Comparison of ENCODE assay signal across 1 cellular context in genomic region chr14:23285530-23286019, GRCh38.
TF ChIP-seq lines count a peak whose summit lies in the region.

No MANE protein-coding gene starts in this region.

TF ChIP-seq in HepG2, 621 proteins besides CTCF, POLR2A, EP300 and RAD21 (continued from another document):
- TF ChIP-seq ZHX2 (IDR thresholded peaks at IDR 0.05; ENCODE audit: low read depth) (no peak), ZHX2 (CRISPR knock-in tag; IDR thresholded peaks at IDR 0.05; ENCODE audit: borderline replicate concordance) (peak; percentile 22; the same call in 1 of the 2 replicates), ZNF18 (CRISPR knock-in tag; IDR thresholded peaks at IDR 0.05; ENCODE audit: insufficient replicate concordance) (peak; percentile 7), ZIK1 (CRISPR knock-in tag; IDR thresholded peaks at IDR 0.05; ENCODE audit: borderline replicate concordance, low read depth) (no peak), ZNF737 (CRISPR knock-in tag; IDR thresholded peaks at IDR 0.05; ENCODE audit: borderline replicate concordance) (0 out of 2 replicates have a peak, but pooled peaks have one; percentile 76), GLI4 (CRISPR knock-in tag; IDR thresholded peaks at IDR 0.05; ENCODE audit: borderline replicate concordance) (no peak), ZNF891 (CRISPR knock-in tag; IDR thresholded peaks at IDR 0.05) (peak; percentile 44; the same call in 1 of the 2 replicates), SRSF1 (optimal IDR thresholded peaks at IDR 0.05; ENCODE audit: low read depth, low read length) (no peak), ZNF7 (CRISPR knock-in tag; IDR thresholded peaks at IDR 0.05) (peak; percentile 50), CBX2 (IDR thresholded peaks at IDR 0.05; ENCODE audit: low read depth, low read length) (no peak), CBX2 (CRISPR knock-in tag; IDR thresholded peaks at IDR 0.05; ENCODE audit: low read depth) (no peak), CREM (IDR thresholded peaks at IDR 0.05) (no peak), CREM (CRISPR knock-in tag; IDR thresholded peaks at IDR 0.05) (no peak), JUNB (CRISPR knock-in tag; IDR thresholded peaks at IDR 0.05; ENCODE audit: borderline replicate concordance) (no peak), EEA1 (CRISPR knock-in tag; IDR thresholded peaks at IDR 0.05; ENCODE audit: borderline replicate concordance) (peak; percentile 68; the same call in 1 of the 2 replicates), CHCHD3 (CRISPR knock-in tag; IDR thresholded peaks at IDR 0.05) (no peak), SIN3A (IDR thresholded peaks at IDR 0.05; ENCODE audit: borderline replicate concordance, low read depth, low read length) (0 out of 2 replicates have a peak, but pooled peaks have one; percentile 54), PCBP2 (optimal IDR thresholded peaks at IDR 0.05; ENCODE audit: low read depth, low read length, poor library complexity, severe bottlenecking) (no peak), TCF7L2 (IDR thresholded peaks at IDR 0.05; ENCODE audit: low read depth, low read length) (no peak), MAX (IDR thresholded peaks at IDR 0.05) (no peak; the same call in 1 of the 2 replicates)
